In the genomic region with DNA sequence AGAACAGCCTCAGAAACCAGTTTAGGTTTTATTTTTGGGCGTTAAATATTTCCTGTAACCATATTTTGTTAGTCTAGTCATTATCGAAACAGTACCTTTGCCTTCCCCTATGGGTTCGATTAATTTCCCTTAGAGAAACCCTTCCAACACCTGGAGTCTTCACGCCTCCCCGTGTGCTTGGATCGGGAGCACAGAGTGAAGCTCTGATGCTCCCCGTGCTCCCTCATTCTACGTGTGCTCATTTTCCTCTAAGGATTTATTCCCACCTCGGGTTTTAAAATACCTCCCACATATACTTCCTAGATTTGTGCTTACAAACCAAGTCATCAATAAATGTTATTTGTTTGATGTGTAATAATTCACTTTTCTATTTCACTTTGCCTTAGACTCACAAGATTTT, we compare ENCODE assay signal across 30 cellular contexts.
"Had no signal": no experiment of that assay in that cellular context is flagged by ENCODE, and none has a peak within 500 bp of the region (broad histone marks: within the 10 kb centered on the region; RNA-seq: fewer than 3 reads in every experiment).

No MANE protein-coding gene starts in this region.

- H3K36me3 ChIP-seq: neural progenitor cell, pancreas, prostate gland, spleen, suprapubic skin, tibial artery, transverse colon, upper lobe of right lung, uterus had no signal

- H3K4me1 ChIP-seq: pancreas, suprapubic skin, testis, tibial artery, transverse colon, upper lobe of right lung, uterus had no signal

- H3K9me3 ChIP-seq: pancreas, prostate gland, spleen, suprapubic skin, testis, tibial artery, transverse colon, upper lobe of right lung, uterus had no signal

- H3K9me3 Mint-ChIP-seq: natural killer cell; nephron; neural progenitor cell; stimulated activated memory B cell treated with anti-CD40 and anti-IgM and Interleukin-4, amounts not matched to agents 10 μg/mL and 1 μg/mL and 100 μg/mL, for 72 hours; stimulated activated naive CD8-positive, alpha-beta T cell treated with anti-CD3 and anti-CD28 coated beads, Interleukin-15, amount 100 ng/mL, for 72 hours; type B pancreatic cell had no signal

- FAIRE-seq: pancreas had no signal

- H3K4me1 Mint-ChIP-seq: natural killer cell; stimulated activated memory B cell treated with anti-CD40 and anti-IgM and Interleukin-4, amounts not matched to agents 10 μg/mL and 1 μg/mL and 100 μg/mL, for 72 hours had no signal

- H3K9ac ChIP-seq: neural progenitor cell had no signal

- H3K4me2 ChIP-seq: neural progenitor cell, smooth muscle cell had no signal

- ATAC-seq: naive thymus-derived CD4-positive, alpha-beta T cell; natural killer cell; pancreas; right cardiac atrium; sciatic nerve; stimulated activated memory B cell treated with anti-CD40 and anti-IgM and Interleukin-4, amounts not matched to agents 10 μg/mL and 1 μg/mL and 100 μg/mL, for 72 hours; stimulated activated naive CD8-positive, alpha-beta T cell treated with anti-CD3 and anti-CD28 coated beads, Interleukin-15, amount 100 ng/mL, for 72 hours; stimulated activated naive CD8-positive, alpha-beta T cell treated with anti-CD3 and anti-CD28 coated beads, Interleukin-15, Interleukin-2, amounts not matched to agents 100 U/mL and 50 U/mL, for 24 hours; upper lobe of right lung had no signal

- H3K27me3 Mint-ChIP-seq: type B pancreatic cell had no signal

- DNase-seq: naive thymus-derived CD4-positive, alpha-beta T cell; natural killer cell; occipital lobe; pancreas; retina; right cardiac atrium; spleen; stimulated activated CD4-positive, alpha-beta T cell treated with anti-CD3 and anti-CD28 coated beads, Interleukin-12 subunit alpha, Interleukin-12 subunit beta, amount 100 ng/mL, for 4 hours; stimulated activated CD4-positive, alpha-beta T cell treated with anti-CD3 and anti-CD28 coated beads, Interleukin-1b, Interleukin-23, amount 100 ng/mL, for 48 hours; stimulated activated CD4-positive, alpha-beta T cell treated with anti-CD3 and anti-CD28 coated beads, Interleukin-4, amount 100 ng/mL, for 1 hour; stimulated activated CD4-positive, alpha-beta T cell treated with anti-CD3 and anti-CD28 coated beads, Interleukin-4, amount 100 ng/mL, for 4 hours; stimulated activated CD8-positive, alpha-beta memory T cell treated with anti-CD3 and anti-CD28 coated beads, Interleukin-4, amount 100 ng/mL, for 48 hours; stimulated activated naive CD4-positive, alpha-beta T cell; stimulated activated naive CD8-positive, alpha-beta T cell treated with anti-CD3 and anti-CD28 coated beads, Interleukin-15, amount 100 ng/mL, for 72 hours; stimulated activated naive CD8-positive, alpha-beta T cell treated with anti-CD3 and anti-CD28 coated beads, Interleukin-15, Interleukin-2, amounts not matched to agents 100 U/mL and 50 U/mL, for 24 hours; substantia nigra; testis; tibial artery; transverse colon; upper lobe of right lung; uterus had no signal

- H3K4me3 Mint-ChIP-seq: naive thymus-derived CD4-positive, alpha-beta T cell; natural killer cell; nephron; neural progenitor cell; stimulated activated memory B cell treated with anti-CD40 and anti-IgM and Interleukin-4, amounts not matched to agents 10 μg/mL and 1 μg/mL and 100 μg/mL, for 72 hours; stimulated activated naive CD8-positive, alpha-beta T cell treated with anti-CD3 and anti-CD28 coated beads, Interleukin-15, amount 100 ng/mL, for 72 hours; type B pancreatic cell had no signal

- H3K36me3 Mint-ChIP-seq: naive thymus-derived CD4-positive, alpha-beta T cell; natural killer cell; stimulated activated memory B cell treated with anti-CD40 and anti-IgM and Interleukin-4, amounts not matched to agents 10 μg/mL and 1 μg/mL and 100 μg/mL, for 72 hours; type B pancreatic cell had no signal

- H2AFZ ChIP-seq: neural progenitor cell had no signal

- H3K4me3 ChIP-seq: neural progenitor cell, pancreas, prostate gland, skin epidermis, smooth muscle cell, spleen, suprapubic skin, testis, tibial artery, transverse colon, upper lobe of right lung, uterus had no signal

- H3K27ac Mint-ChIP-seq: naive thymus-derived CD4-positive, alpha-beta T cell; natural killer cell; nephron; neural progenitor cell; stimulated activated memory B cell treated with anti-CD40 and anti-IgM and Interleukin-4, amounts not matched to agents 10 μg/mL and 1 μg/mL and 100 μg/mL, for 72 hours; type B pancreatic cell had no signal

- H3K27me3 ChIP-seq: neural progenitor cell, pancreas, suprapubic skin, testis, tibial artery, transverse colon, upper lobe of right lung, uterus had no signal

- H3K27ac ChIP-seq: neural progenitor cell, pancreas, prostate gland, skin epidermis, spleen, suprapubic skin, testis, tibial artery, transverse colon, upper lobe of right lung, uterus had no signal
